ENCODE assay signal across 8 cellular contexts in genomic region chr21:42652527-42653491, GRCh38. TPM values are rescaled to one million over a fixed set of nuclear protein-coding genes. Genes with fewer than 3 reads are reported as not detected.
DNase-seq lines count a peak whose midpoint lies in the region; ATAC-seq and TF ChIP-seq lines count a peak whose summit lies in the region.

No MANE protein-coding gene starts in this region.

- H4K8ac ChIP-seq in trophoblast cell (ENCODE audit: low read depth, low read length), result peak overlapping the region; percentile 71

- H3K4me3 ChIP-seq in left ventricle myocardium inferior (peak overlapping the region; percentile 80), trophoblast cell (ENCODE audit: low read depth, low read length) (peak overlapping the region; percentile 66)

- no peak overlapping the region for H2AK5ac ChIP-seq in trophoblast cell (ENCODE audit: low read length)

- peaks cover 10% of the 10 kb centered on the region for H3K79me1 ChIP-seq in trophoblast cell (ENCODE audit: low read length)

- H3K36me3 ChIP-seq in left ventricle myocardium inferior (no peaks in the 10 kb centered on the region), trophoblast cell (ENCODE audit: control insufficient read depth in 1 of 2, insufficient read depth in 2 of 2, low read length in 2 of 2) (no peaks in the 10 kb centered on the region)

- peak; percentile 67 for TF ChIP-seq CTCF in left ventricle myocardium inferior (IDR thresholded peaks at IDR 0.05; ENCODE audit: borderline replicate concordance)

- peaks cover 2% of the 10 kb centered on the region for H3K79me2 ChIP-seq in trophoblast cell (ENCODE audit: control insufficient read depth, insufficient read depth, low read length, poor library complexity)

- DNase-seq in C1 segment of cervical spinal cord (lab: John Stamatoyannopoulos, UW) (peak in 13 of 14 donors; percentile 37 to 92 (median 62)), HuH-7.5 (ENCODE audit: low spot score) (peak; percentile 80), left ventricle myocardium inferior (peak; percentile 64), trophoblast cell (peak in 1 of 2 donors; percentile 34), putamen (ENCODE audit: low spot score) (no peak)

- H3K9me3 ChIP-seq in left ventricle myocardium inferior (replicated peaks), result no peaks in the 10 kb centered on the region
- H3K9me3 ChIP-seq in trophoblast cell (ENCODE audit: insufficient read depth, low read depth, low read length), result peaks cover 6% of the 10 kb centered on the region

- H3K4me3 Mint-ChIP-seq in activated naive CD8-positive, alpha-beta T cell, result peak overlapping the region; percentile 80

- ATAC-seq in GM19467 (IDR thresholded peaks at IDR 0.05; ENCODE audit: unreplicated experiment), result no peak
- ATAC-seq in HG03139 (IDR thresholded peaks at IDR 0.05; ENCODE audit: unreplicated experiment), result no peak

- peaks cover 38% of the 10 kb centered on the region for H3K4me1 ChIP-seq in left ventricle myocardium inferior
- peaks cover 6 to 10% of the 10 kb centered on the region in 2 experiments for H3K4me1 ChIP-seq in trophoblast cell (ENCODE audit: control insufficient read depth in 1 of 2, insufficient read depth in 2 of 2, low read length in 2 of 2)

- peaks cover 23% of the 10 kb centered on the region for H3K4me1 Mint-ChIP-seq in activated naive CD8-positive, alpha-beta T cell (ENCODE audit: low read depth)

- H3K27me3 Mint-ChIP-seq in activated naive CD8-positive, alpha-beta T cell, result no peaks in the 10 kb centered on the region

- peak overlapping the region; percentile 54 for H3K9ac ChIP-seq in trophoblast cell (ENCODE audit: low read length)

- peak overlapping the region; percentile 88 for H3K14ac ChIP-seq in trophoblast cell (ENCODE audit: low read length)

- H3K36me3 Mint-ChIP-seq in activated naive CD8-positive, alpha-beta T cell, result no peaks in the 10 kb centered on the region

- H4K91ac ChIP-seq in trophoblast cell (ENCODE audit: low read depth, low read length), result peak overlapping the region; percentile 91

- peak overlapping the region; percentile 66 for H3K27ac Mint-ChIP-seq in activated naive CD8-positive, alpha-beta T cell

- peak overlapping the region; percentile 74 for H3K4ac ChIP-seq in trophoblast cell (ENCODE audit: low read depth, low read length)

- H2AFZ ChIP-seq in trophoblast cell (ENCODE audit: insufficient read depth, low read length, poor library complexity), result peak overlapping the region; percentile 87

- peak overlapping the region; percentile 75 for H3K27ac ChIP-seq in left ventricle myocardium inferior (replicated peaks)
- H3K27ac ChIP-seq in trophoblast cell (ENCODE audit: low read depth, low read length), result peak overlapping the region; percentile 68

- no CpG with 5 or more reads among the region's 44 CpGs for WGBS in trophoblast cell (ENCODE audit: extremely low coverage, insufficient coverage, insufficient read length)

- intact Hi-C loops in left ventricle myocardium inferior (cut with micrococcal nuclease), result no loop called here

- peak overlapping the region; percentile 84 for H2BK120ac ChIP-seq in trophoblast cell (ENCODE audit: insufficient read depth, low read length, poor library complexity)

- H3K4me2 ChIP-seq in trophoblast cell (ENCODE audit: low read length), result peak overlapping the region; percentile 91

- H3K18ac ChIP-seq in trophoblast cell (ENCODE audit: low read length), result peak overlapping the region; percentile 87

- peak overlapping the region; percentile 45 for H2BK5ac ChIP-seq in trophoblast cell (ENCODE audit: low read depth, low read length, poor library complexity)

- H4K12ac ChIP-seq in trophoblast cell (ENCODE audit: low read depth, low read length), result peak overlapping the region; percentile 56

- no peak overlapping the region for H3K23ac ChIP-seq in trophoblast cell (ENCODE audit: low read length)

- H2BK12ac ChIP-seq in trophoblast cell (ENCODE audit: low read length), result peak overlapping the region; percentile 55

- H3K27me3 ChIP-seq in left ventricle myocardium inferior (ENCODE audit: low read depth) (peaks cover 57% of the 10 kb centered on the region), trophoblast cell (ENCODE audit: insufficient read depth, low read length) (no peaks in the 10 kb centered on the region)

- H3K9me3 Mint-ChIP-seq in activated naive CD8-positive, alpha-beta T cell (ENCODE audit: low read depth), result no peaks in the 10 kb centered on the region

RNA-seq across cellular contexts. Expression of gene PDE9A, which starts 0.6 kb away (rescaled TPM):
- 3.2 TPM for total RNA-seq in left ventricle myocardium inferior
- polyA plus RNA-seq in trophoblast cell (2013), result 17.4 and 18.5 TPM in 2 replicates
